In the genomic region with DNA sequence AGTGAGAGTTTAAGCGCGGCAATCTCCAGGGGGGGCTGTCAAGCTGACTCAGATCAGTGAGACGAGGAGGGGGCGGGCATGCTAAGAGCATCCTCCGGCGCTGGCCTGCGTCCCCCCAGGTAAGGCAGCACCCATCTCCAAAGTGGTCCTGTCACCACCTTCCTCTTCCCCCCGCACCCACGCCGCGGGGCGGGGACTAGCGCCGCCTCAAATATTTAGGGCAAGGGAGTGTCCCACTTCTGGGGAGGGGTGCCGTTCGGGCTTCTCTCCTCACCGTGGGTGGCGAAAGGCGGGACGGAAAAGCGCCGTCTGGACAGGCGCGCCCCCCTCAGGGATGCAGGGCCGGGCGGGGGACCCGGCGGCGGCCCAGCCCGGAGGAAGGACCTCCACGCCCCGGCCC, we compare ENCODE assay signal across 8 cellular contexts. TPM values are rescaled to one million over a fixed set of nuclear protein-coding genes. Genes with fewer than 3 reads are reported as not detected.
A peak's percentile ranks its signal among the peaks of the same experiment; 100 is the strongest.
DNase-seq lines count a peak whose midpoint lies in the region; ATAC-seq and TF ChIP-seq lines count a peak whose summit lies in the region.

No MANE protein-coding gene starts in this region.

- H3K27ac ChIP-seq in vagina = no peak overlapping the region

- intact Hi-C loops in vagina (cut with DNase I) = no loop called here

- TF ChIP-seq POLR2A in vagina (IDR thresholded peaks at IDR 0.05) = no peak

- in situ Hi-C loops in GM13977 (cut with MboI; ENCODE audit: low pct_unique_long_range_greater_than_20kb, low sequenced_read_pairs, unreplicated experiment) = no loop called here

- TF ChIP-seq CTCF in GM12864 (IDR thresholded peaks at IDR 0.05; ENCODE audit: low read depth, low read length, missing control alignments) = no peak
- TF ChIP-seq CTCF in vagina (IDR thresholded peaks at IDR 0.05) = no peak
- no peak for TF ChIP-seq CTCF in GM13977 (IDR thresholded peaks at IDR 0.05; ENCODE audit: extremely low read depth, insufficient read depth, missing control alignments)

- DNase-seq in GM12864 (ENCODE audit: low read depth) (no peak), vagina (ENCODE audit: extremely low spot score in 2 of 2) (no peak), Kasumi-1 (lab: John Stamatoyannopoulos, UW) (no peak), GM13977 (ENCODE audit: low spot score) (no peak), KG1 (lab: John Stamatoyannopoulos, UW) (no peak)
- DNase-seq in activated CD4-positive, alpha-beta T cell treated with anti-CD3 and anti-CD28 coated beads, Interleukin-2, amount 50 U/mL, for 1 hour = peak; percentile 21

- H3K4me3 ChIP-seq in GM12864 (ENCODE audit: low read depth, low read length) (peak overlapping the region; percentile 84), iPS-11a (ENCODE audit: low read depth, low read length) (peak overlapping the region; percentile 47), vagina (peak overlapping the region; percentile 38 to 59)

- peaks cover 22% of the 10 kb centered on the region for H3K4me1 ChIP-seq in vagina

- ATAC-seq in HG02571 (IDR thresholded peaks at IDR 0.05; ENCODE audit: unreplicated experiment) = peak; percentile 3

- no peaks in the 10 kb centered on the region for H3K27me3 ChIP-seq in vagina

- H3K36me3 ChIP-seq in vagina = no peaks in the 10 kb centered on the region

- H3K9me3 ChIP-seq in vagina = no peaks in the 10 kb centered on the region

RNA-seq across cellular contexts. Expression of gene TOX2, which starts 0.4 kb away (rescaled TPM):
- total RNA-seq in vagina = 5.2 TPM
